In the genomic region with DNA sequence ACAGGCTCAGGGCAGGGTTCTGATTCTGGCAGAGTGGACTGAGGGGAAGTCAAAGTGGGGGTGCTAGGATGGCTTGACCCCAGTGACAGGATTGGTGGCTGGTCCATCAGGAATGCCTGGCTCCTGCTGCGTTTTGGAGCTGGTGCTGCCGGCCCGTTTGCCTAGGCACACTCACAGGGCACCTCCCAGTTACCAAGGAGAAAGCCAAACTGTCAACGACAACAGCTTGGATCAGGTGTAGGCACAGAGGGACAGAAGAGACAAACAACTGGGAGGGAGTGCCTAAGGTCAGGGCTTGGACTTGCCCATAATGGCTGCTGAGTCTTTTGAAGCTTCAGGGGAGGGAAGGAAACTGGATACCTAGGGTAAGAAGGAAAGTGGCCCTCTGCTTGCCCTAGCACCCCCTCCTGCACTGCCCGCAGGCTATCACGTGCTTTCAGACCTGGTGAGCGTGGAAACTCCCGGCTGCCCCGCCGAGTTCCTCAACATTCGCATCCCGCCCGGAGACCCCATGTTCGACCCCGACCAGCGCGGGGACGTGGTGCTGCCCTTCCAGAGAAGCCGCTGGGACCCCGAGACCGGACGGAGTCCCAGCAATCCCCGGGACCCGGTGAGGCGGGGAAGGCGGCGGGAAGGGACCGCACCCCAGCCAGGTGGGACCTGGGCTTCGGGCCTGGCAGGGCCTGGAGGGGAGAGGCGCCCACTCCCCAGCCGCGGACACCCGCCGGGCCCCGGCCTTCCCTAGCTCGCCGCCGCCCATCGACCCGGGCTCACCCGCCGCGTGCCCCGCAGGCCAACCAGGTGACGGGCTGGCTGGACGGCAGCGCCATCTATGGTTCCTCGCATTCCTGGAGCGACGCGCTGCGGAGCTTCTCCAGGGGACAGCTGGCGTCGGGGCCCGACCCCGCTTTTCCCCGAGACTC, we compare ENCODE assay signal across 9 cellular contexts. TPM values are rescaled to one million over a fixed set of nuclear protein-coding genes. Genes with fewer than 3 reads are reported as not detected.
A peak's percentile ranks its signal among the peaks of the same experiment; 100 is the strongest.
DNase-seq lines count a peak whose midpoint lies in the region; ATAC-seq and TF ChIP-seq lines count a peak whose summit lies in the region.
"Had no signal": no experiment of that assay in that cellular context is flagged by ENCODE, and none has a peak within 500 bp of the region (broad histone marks: within the 10 kb centered on the region; RNA-seq: fewer than 3 reads in every experiment).

No MANE protein-coding gene starts in this region.

- peak overlapping the region; percentile 71 for H3K4me3 Mint-ChIP-seq in activated T-cell treated with anti-CD3 and anti-CD28 coated beads, Interleukin-2, amount 50 U/mL, for 4 hours

- no peaks in the 10 kb centered on the region for H3K36me3 Mint-ChIP-seq in activated T-cell treated with anti-CD3 and anti-CD28 coated beads, Interleukin-2, amount 50 U/mL, for 4 hours (ENCODE audit: insufficient read depth)

- no peak overlapping the region for H3K9ac ChIP-seq in iPS-18a (ENCODE audit: low read length)

- peak overlapping the region; percentile 42 for H3K4me3 ChIP-seq in iPS-18a (ENCODE audit: low read length)
- peak overlapping the region in 6 of 8 donors; percentile 9 to 61 (median 19) for H3K4me3 ChIP-seq in spleen

- DNase-seq in HT-29 (ENCODE audit: low spot score): peak; percentile 52
- peak; percentile 27 for DNase-seq in activated T-cell treated with anti-CD3 and anti-CD28 coated beads, Interleukin-2, amount 50 U/mL, for 4 hours
- no peak for DNase-seq in spleen
- no peak for DNase-seq in NCI-H2171 treated with DMSO at 0.1 percent for 48 hours (lab: John Stamatoyannopoulos, UW)
- no peak for DNase-seq in SK-N-DZ (ENCODE audit: low spot score)
- DNase-seq: cerebellar nuclear complex, NCI-H187 treated with DMSO at 0.1 percent for 48 hours had no signal

- TF ChIP-seq POLR2A in spleen (IDR thresholded peaks at IDR 0.05): no peak

- peak; percentile 67 to 74 for ATAC-seq in activated T-cell treated with anti-CD3 and anti-CD28 coated beads, Interleukin-2, amount 50 U/mL, for 4 hours
- ATAC-seq in HG03457 (IDR thresholded peaks at IDR 0.05; ENCODE audit: unreplicated experiment): no peak

- no peaks in the 10 kb centered on the region for H3K9me3 Mint-ChIP-seq in activated T-cell treated with anti-CD3 and anti-CD28 coated beads, Interleukin-2, amount 50 U/mL, for 4 hours

- peaks cover 15% of the 10 kb centered on the region for H3K4me1 Mint-ChIP-seq in activated T-cell treated with anti-CD3 and anti-CD28 coated beads, Interleukin-2, amount 50 U/mL, for 4 hours (ENCODE audit: low read depth)

- 7 to 30% (median 9%) methylated on average over 4 to 57 of the region's 57 CpGs for WGBS in spleen, 5 donors

- H3K27me3 ChIP-seq in iPS-18a (ENCODE audit: control insufficient read depth, insufficient read depth, low read length) (peaks cover 70% of the 10 kb centered on the region), spleen (replicated peaks in 1 of 7) (peaks cover 0 to 74% (median 32%) of the 10 kb centered on the region in 7 donors)

- H3K4me1 ChIP-seq in iPS-18a (ENCODE audit: control insufficient read depth, low read depth, low read length) (no peaks in the 10 kb centered on the region), spleen (peaks cover 1 to 20% (median 9%) of the 10 kb centered on the region in 6 donors)

- H3K27ac ChIP-seq in iPS-18a (ENCODE audit: low read length) (no peak overlapping the region), spleen (no peak overlapping the region)

- peaks cover 47% of the 10 kb centered on the region for H3K27me3 Mint-ChIP-seq in activated T-cell treated with anti-CD3 and anti-CD28 coated beads, Interleukin-2, amount 50 U/mL, for 4 hours (ENCODE audit: low read depth)

- H3K36me3 ChIP-seq in iPS-18a (ENCODE audit: control insufficient read depth, low read depth, low read length) (no peaks in the 10 kb centered on the region), spleen (no peaks in the 10 kb centered on the region)

- intact Hi-C loops in spleen (cut with DNase I; ENCODE audit: low total_unique reads): no loop called here

- peak in 1 of 11 experiments; percentile 19 for TF ChIP-seq CTCF in spleen (IDR thresholded peaks at IDR 0.05 in 8 of 11, conservative IDR thresholded peaks at IDR 0.05 in 3 of 11)

- no peaks in the 10 kb centered on the region for H3K9me3 ChIP-seq in iPS-18a (ENCODE audit: control insufficient read depth, low read depth, low read length)
- no peaks in the 10 kb centered on the region for H3K9me3 ChIP-seq in spleen

RNA-seq across cellular contexts. Expression of a gene that starts 5.1 kb away (rescaled TPM):
- total RNA-seq in HT-29 (2014; rRNA removed; shearing (Covaris generic)): 1.5 and 3.1 TPM in 2 replicates
- under 1 TPM; 0.13 to 0.42 (median 0.22) TPM for total RNA-seq in activated T-cell treated with anti-CD3 and anti-CD28 coated beads, Interleukin-2, amount 50 U/mL, for 4 hours
- under 1 TPM in 2 of 7 donors, not detected in 5; 0.09 to 0.28 TPM for total RNA-seq in spleen
- under 1 TPM; 0.04 to 0.19 (median 0.06) TPM for polyA plus RNA-seq in spleen
- polyA plus RNA-seq in SK-N-DZ (2014; cell fraction: cytosol; rRNA removed): 0.10 TPM in 1 of 2 replicates, not detected in the other
- 0.09 and 0.30 TPM in 2 replicates for polyA plus RNA-seq in SK-N-DZ (2014; cell fraction: nucleus; rRNA removed)

RNA-seq across cellular contexts. Expression of a gene that starts 5.3 kb away (rescaled TPM):
- 0.23 and 0.26 TPM in 2 replicates for total RNA-seq in HT-29 (2014; rRNA removed; shearing (Covaris generic))
- under 1 TPM; 0.08 to 0.58 (median 0.24) TPM for total RNA-seq in activated T-cell treated with anti-CD3 and anti-CD28 coated beads, Interleukin-2, amount 50 U/mL, for 4 hours
- total RNA-seq in spleen: under 1 TPM in 2 of 7 donors, not detected in 5; 0.30 to 0.38 TPM
- polyA plus RNA-seq in spleen: under 1 TPM; 0.03 to 0.10 (median 0.04) TPM
- polyA plus RNA-seq in SK-N-DZ (2014; cell fraction: cytosol; rRNA removed): not detected in 2 replicates
- polyA plus RNA-seq in SK-N-DZ (2014; cell fraction: nucleus; rRNA removed): not detected in 2 replicates

RNA-seq across cellular contexts. Expression of a gene that starts 20.8 kb away (rescaled TPM):
- total RNA-seq in HT-29 (2014; rRNA removed; shearing (Covaris generic)): not detected in 2 replicates
- not detected for total RNA-seq in activated T-cell treated with anti-CD3 and anti-CD28 coated beads, Interleukin-2, amount 50 U/mL, for 4 hours
- not detected for total RNA-seq in spleen
- polyA plus RNA-seq in spleen: under 1 TPM in 1 of 3 donors, not detected in 2; 0.06 TPM
- not detected in 2 replicates for polyA plus RNA-seq in SK-N-DZ (2014; cell fraction: cytosol; rRNA removed)
- not detected in 2 replicates for polyA plus RNA-seq in SK-N-DZ (2014; cell fraction: nucleus; rRNA removed)

RNA-seq across cellular contexts. Expression of a gene that starts 21.0 kb away (rescaled TPM):
- 0.08 TPM in 2 replicates for total RNA-seq in HT-29 (2014; rRNA removed; shearing (Covaris generic))
- total RNA-seq in activated T-cell treated with anti-CD3 and anti-CD28 coated beads, Interleukin-2, amount 50 U/mL, for 4 hours: under 1 TPM; 0.05 to 0.11 (median 0.10) TPM
- total RNA-seq in spleen: not detected
- under 1 TPM in 1 of 3 donors, not detected in 2; 0.10 TPM for polyA plus RNA-seq in spleen
- not detected in 2 replicates for polyA plus RNA-seq in SK-N-DZ (2014; cell fraction: cytosol; rRNA removed)
- polyA plus RNA-seq in SK-N-DZ (2014; cell fraction: nucleus; rRNA removed): 0.02 and 0.07 TPM in 2 replicates

RNA-seq across cellular contexts. Expression of a gene that starts 52.8 kb away (rescaled TPM):
- 8.6 and 11.2 TPM in 2 replicates for total RNA-seq in HT-29 (2014; rRNA removed; shearing (Covaris generic))
- total RNA-seq in activated T-cell treated with anti-CD3 and anti-CD28 coated beads, Interleukin-2, amount 50 U/mL, for 4 hours: 10 to 100 TPM; 17.5 to 30.5 (median 19.2) TPM
- total RNA-seq in spleen: 1 to 10 TPM; 5.1 to 8.8 (median 5.8) TPM
- 1 to 10 TPM; 1.9 to 4.3 (median 2.4) TPM for polyA plus RNA-seq in spleen
- polyA plus RNA-seq in SK-N-DZ (2014; cell fraction: cytosol; rRNA removed): 41.2 and 47.5 TPM in 2 replicates
- polyA plus RNA-seq in SK-N-DZ (2014; cell fraction: nucleus; rRNA removed): 27.6 and 31.7 TPM in 2 replicates

Comparison
In these comparisons a context has a peak if more than half of its experiments do, and no peak if none do; other contexts are left out.
1. DNase-seq: peak in HT-29 (single experiment) and activated T-cell treated with anti-CD3 and anti-CD28 coated beads, Interleukin-2, amount 50 U/mL, for 4 hours (single experiment); none in spleen (single experiment), NCI-H2171 treated with DMSO at 0.1 percent for 48 hours (single experiment) and SK-N-DZ (single experiment).